11 cellular contexts compared by ENCODE assay signal in genomic region chr16:57648125-57648524, GRCh38. TPM values are rescaled to one million over a fixed set of nuclear protein-coding genes. Genes with fewer than 3 reads are reported as not detected.
A peak's percentile ranks its signal among the peaks of the same experiment; 100 is the strongest.
DNase-seq lines count a peak whose midpoint lies in the region; ATAC-seq and TF ChIP-seq lines count a peak whose summit lies in the region.
"Had no signal": no experiment of that assay in that cellular context is flagged by ENCODE, and none has a peak within 500 bp of the region (broad histone marks: within the 10 kb centered on the region; RNA-seq: fewer than 3 reads in every experiment).

No MANE protein-coding gene starts in this region.

- peaks cover 28% of the 10 kb centered on the region for H3K79me2 ChIP-seq in PC-9 (ENCODE audit: low read depth)

- POLR2A ChIA-PET in PC-9 (lab: Charles Lee; ENCODE audit: unreplicated experiment) = no interaction called here

- DNase-seq in activated naive CD4-positive, alpha-beta T cell treated with anti-CD3 and anti-CD28 coated beads for 36 hours = no peak
- no peak for DNase-seq in activated naive CD4-positive, alpha-beta T cell treated with anti-CD3 and anti-CD28 coated beads, Interleukin-2, amount 50 U/mL, for 16 hours
- DNase-seq in PC-9 = no peak
- peak; percentile 56 for DNase-seq in germinal center (ENCODE audit: low spot score)
- peak in 5 of 49 donors; percentile 16 to 33 (median 27) for DNase-seq in substantia nigra (lab: John Stamatoyannopoulos, UW)
- no peak for DNase-seq in COLO829 (ENCODE audit: low spot score)
- no peak for DNase-seq in globus pallidus (ENCODE audit: low spot score)
- DNase-seq: NK-92 treated with Interleukin-12 subunit alpha and Interleukin-12 subunit beta, amount 100 ng/mL, for 24 hours had no signal

- H3K27me3 ChIP-seq in PC-9 (ENCODE audit: insufficient read depth, low read depth) = no peaks in the 10 kb centered on the region

- no peaks in the 10 kb centered on the region for H3K9me3 Mint-ChIP-seq in activated naive CD4-positive, alpha-beta T cell treated with anti-CD3 and anti-CD28 coated beads for 36 hours

- H3K4me2 ChIP-seq in PC-9 = no peak overlapping the region

- no peaks in the 10 kb centered on the region for H3K9me3 ChIP-seq in PC-9 (ENCODE audit: insufficient read depth, low read depth)

- H3K4me3 ChIP-seq in PC-9 = no peak overlapping the region

- H3K27ac Mint-ChIP-seq in activated naive CD4-positive, alpha-beta T cell treated with anti-CD3 and anti-CD28 coated beads for 36 hours = peak overlapping the region; percentile 34

- H3K4me1 Mint-ChIP-seq in activated naive CD4-positive, alpha-beta T cell treated with anti-CD3 and anti-CD28 coated beads for 36 hours (ENCODE audit: low read depth) = peaks cover 17% of the 10 kb centered on the region

- intact Hi-C loops in activated naive CD4-positive, alpha-beta T cell treated with anti-CD3 and anti-CD28 coated beads for 36 hours (cut with micrococcal nuclease) = loop anchor here (2.0 kb wide), 1 partner anchor 347 kb away; no protein-coding TSS in a partner anchor
- intact Hi-C loops in PC-9 (cut with micrococcal nuclease; ENCODE audit: unreplicated experiment) = loop anchor here (2.0 kb wide), 1 partner anchor 25 kb away; no protein-coding TSS in a partner anchor

- CTCF ChIA-PET in activated naive CD4-positive, alpha-beta T cell treated with anti-CD3 and anti-CD28 coated beads for 36 hours (lab: Charles Lee) = interaction anchor here (0.6 to 6.5 kb wide), 18 partner anchors 11 to 102 kb away, joined by 3 to 162 read pairs (median 8); partner anchors contain the start of gene ADGRG1
- CTCF ChIA-PET in PC-9 (lab: Charles Lee) = interaction anchor here (1.3 to 1.5 kb wide), 3 partner anchors 26 to 48 kb away, joined by 4 read pairs; no protein-coding TSS in a partner anchor

- peaks cover 5% of the 10 kb centered on the region; the same call in 1 of the 2 replicates for H3K36me3 ChIP-seq in PC-9 (ENCODE audit: low read depth)

- H3F3A ChIP-seq in PC-9 (ENCODE audit: insufficient read depth, low read depth) = peaks cover 44% of the 10 kb centered on the region; the same call in 1 of the 2 replicates

- BruUV-seq in PC-9 (replicated peaks; lab: Mats Ljungman, UMichigan) = no TSS peak

- no peak overlapping the region for H3K4me3 Mint-ChIP-seq in activated naive CD4-positive, alpha-beta T cell treated with anti-CD3 and anti-CD28 coated beads for 36 hours

- H3K27ac ChIP-seq in PC-9 (peak overlapping the region; percentile 46; the same call in 1 of the 2 replicates), substantia nigra (ENCODE audit: low read depth, low read length, poor library complexity, severe bottlenecking) (peak overlapping the region; percentile 63)

- ATAC-seq in GM19467 (IDR thresholded peaks at IDR 0.05; ENCODE audit: unreplicated experiment) = no peak

- no peaks in the 10 kb centered on the region for H3K36me3 Mint-ChIP-seq in activated naive CD4-positive, alpha-beta T cell treated with anti-CD3 and anti-CD28 coated beads for 36 hours (ENCODE audit: low read depth)

- no peak overlapping the region for H2AFZ ChIP-seq in PC-9

- no peaks in the 10 kb centered on the region for H3K9me2 ChIP-seq in PC-9 (ENCODE audit: insufficient read depth)

- H4K20me1 ChIP-seq in PC-9 (ENCODE audit: insufficient read depth) = peaks cover 15% of the 10 kb centered on the region

- TF ChIP-seq CTCF in PC-9 (conservative IDR thresholded peaks at IDR 0.05) = no peak

- no peaks in the 10 kb centered on the region for H3K27me3 Mint-ChIP-seq in activated naive CD4-positive, alpha-beta T cell treated with anti-CD3 and anti-CD28 coated beads for 36 hours (ENCODE audit: low read depth)

- peaks cover 46% of the 10 kb centered on the region for H3K4me1 ChIP-seq in PC-9 (replicated peaks; ENCODE audit: insufficient read depth)

RNA-seq across cellular contexts. Expression of gene ADGRG1, which starts 19.7 kb away (rescaled TPM):
- 1 to 10 TPM in 1 of 2 experiments, under 1 TPM in 1; 0.93 to 1.0 TPM for total RNA-seq in activated naive CD4-positive, alpha-beta T cell treated with anti-CD3 and anti-CD28 coated beads for 36 hours
- total RNA-seq in PC-9 (2021) = 105 and 131 TPM in 2 replicates

RNA-seq across cellular contexts. Expression of gene ADGRG3, which starts 20.0 kb away (rescaled TPM):
- under 1 TPM in 1 of 2 experiments, not detected in 1; 0.14 TPM for total RNA-seq in activated naive CD4-positive, alpha-beta T cell treated with anti-CD3 and anti-CD28 coated beads for 36 hours
- total RNA-seq in PC-9 (2021) = 0.25 TPM in 1 of 2 replicates, not detected in the other
- total RNA-seq: astrocyte, LHCN-M2 had no signal

RNA-seq across cellular contexts. Expression of gene DRC7, which starts 46.5 kb away (rescaled TPM):
- total RNA-seq in activated naive CD4-positive, alpha-beta T cell treated with anti-CD3 and anti-CD28 coated beads for 36 hours = under 1 TPM in 1 of 2 experiments, not detected in 1; 0.49 TPM
- 0.85 and 1.7 TPM in 2 replicates for total RNA-seq in PC-9 (2021)
- total RNA-seq: astrocyte, LHCN-M2 had no signal

Comparison
In these comparisons a context has a peak if more than half of its experiments do, and no peak if none do; other contexts are left out.
1. RNA of gene ADGRG1, which starts 19.7 kb away (total RNA-seq): 105 to 131 TPM in PC-9; 0.93 to 1.0 TPM in activated naive CD4-positive, alpha-beta T cell treated with anti-CD3 and anti-CD28 coated beads for 36 hours; every median in the first group is over 10 times any median in the second.